8 cellular contexts compared by ENCODE assay signal in genomic region chr1:209627349-209628196, GRCh38. TPM values are rescaled to one million over a fixed set of nuclear protein-coding genes. Genes with fewer than 3 reads are reported as not detected.
A peak's percentile ranks its signal among the peaks of the same experiment; 100 is the strongest.
DNase-seq lines count a peak whose midpoint lies in the region; ATAC-seq and TF ChIP-seq lines count a peak whose summit lies in the region.

No MANE protein-coding gene starts in this region.

- ATAC-seq in activated naive CD4-positive, alpha-beta T cell treated with anti-CD3 and anti-CD28 coated beads, Interleukin-2, amount 50 U/mL, for 72 hours: peak; percentile 85 to 87
- peak; percentile 78 for ATAC-seq in Right ventricle myocardium superior (ENCODE audit: poor library complexity)

- in situ Hi-C loops in HAP-1 (cut with MboI; ENCODE audit: low sequenced_read_pairs): no loop called here

- H3K36me3 ChIP-seq in GM06990 (ENCODE audit: control insufficient read depth, insufficient read depth, low read length) (no peaks in the 10 kb centered on the region), HAP-1 (replicated peaks) (no peaks in the 10 kb centered on the region), prostate gland (no peaks in the 10 kb centered on the region), vagina (no peaks in the 10 kb centered on the region)

- no peaks in the 10 kb centered on the region for H3K9me3 ChIP-seq in HAP-1
- H3K9me3 ChIP-seq in prostate gland: no peaks in the 10 kb centered on the region
- H3K9me3 ChIP-seq in vagina: no peaks in the 10 kb centered on the region

- intact Hi-C loops in Right ventricle myocardium superior (cut with DNase I): no loop called here
- intact Hi-C loops in prostate gland (cut with DNase I): loop anchor here (5.0 kb wide), 1 partner anchor 50 kb away; no protein-coding TSS in a partner anchor
- intact Hi-C loops in vagina (cut with DNase I): no loop called here

- 58% methylated on average over 28 of the region's 29 CpGs for WGBS in prostate gland

- H3K36me3 Mint-ChIP-seq in activated naive CD4-positive, alpha-beta T cell treated with anti-CD3 and anti-CD28 coated beads, Interleukin-2, amount 50 U/mL, for 72 hours: no peaks in the 10 kb centered on the region

- TF ChIP-seq CTCF in GM06990 (IDR thresholded peaks at IDR 0.05; ENCODE audit: insufficient read depth, low read length, poor library complexity, severe bottlenecking) (peak; percentile 99), prostate gland (IDR thresholded peaks at IDR 0.05) (peak; percentile 85 to 95 (median 90)), vagina (IDR thresholded peaks at IDR 0.05) (peak; percentile 40 to 80 (median 79))

- no peak overlapping the region for H3K4me3 ChIP-seq in GM06990 (replicated peaks; ENCODE audit: low read depth, low read length)
- no peak overlapping the region for H3K4me3 ChIP-seq in HAP-1
- H3K4me3 ChIP-seq in prostate gland: no peak overlapping the region
- H3K4me3 ChIP-seq in vagina: no peak overlapping the region

- H3K27ac ChIP-seq in prostate gland (no peak overlapping the region), vagina (no peak overlapping the region)

- H3K4me1 ChIP-seq in HAP-1 (no peaks in the 10 kb centered on the region), prostate gland (replicated peaks) (no peaks in the 10 kb centered on the region), vagina (peaks cover 7% of the 10 kb centered on the region)

- TF ChIP-seq POLR2A in prostate gland (IDR thresholded peaks at IDR 0.05) (no peak), vagina (IDR thresholded peaks at IDR 0.05) (no peak)

- H3K27me3 ChIP-seq in GM06990 (replicated peaks; ENCODE audit: control insufficient read depth, insufficient read depth, low read length) (no peaks in the 10 kb centered on the region; the same call in 1 of the 2 replicates), HAP-1 (ENCODE audit: low read depth) (no peaks in the 10 kb centered on the region; the same call in 1 of the 2 replicates), prostate gland (replicated peaks; ENCODE audit: insufficient read depth) (no peaks in the 10 kb centered on the region), vagina (no peaks in the 10 kb centered on the region)

- H3K27ac Mint-ChIP-seq in activated naive CD4-positive, alpha-beta T cell treated with anti-CD3 and anti-CD28 coated beads, Interleukin-2, amount 50 U/mL, for 72 hours: no peak overlapping the region

- H3K9me3 Mint-ChIP-seq in activated naive CD4-positive, alpha-beta T cell treated with anti-CD3 and anti-CD28 coated beads, Interleukin-2, amount 50 U/mL, for 72 hours: no peaks in the 10 kb centered on the region

- DNase-seq in GM06990 (ENCODE audit: extremely low read depth, insufficient read length) (peak; percentile 66), HAP-1 (ENCODE audit: low spot score in 2 of 2) (peak; percentile 43 to 87), MV-4-11 (lab: John Stamatoyannopoulos, UW) (peak; percentile 52), SKM-1 (lab: John Stamatoyannopoulos, UW; ENCODE audit: unreplicated experiment) (peak; percentile 30), Right ventricle myocardium superior (peak; percentile 89), prostate gland (ENCODE audit: low spot score) (peak; percentile 49), vagina (ENCODE audit: extremely low spot score in 2 of 2) (no peak)
- DNase-seq in activated naive CD4-positive, alpha-beta T cell treated with anti-CD3 and anti-CD28 coated beads, Interleukin-2, amount 50 U/mL, for 72 hours (ENCODE audit: low spot score in 2 of 2): peak; percentile 74 to 93

RNA-seq across cellular contexts. Expression of gene LAMB3, which starts 24.7 kb away (rescaled TPM):
- 10 to 100 TPM in 1 of 2 donors, 1 to 10 TPM in 1; 1.6 to 11.7 TPM for total RNA-seq in activated naive CD4-positive, alpha-beta T cell treated with anti-CD3 and anti-CD28 coated beads, Interleukin-2, amount 50 U/mL, for 72 hours
- total RNA-seq in Right ventricle myocardium superior (5.0 TPM), prostate gland (10 to 100 TPM; 43.7 to 92.8 TPM), vagina (68.8 TPM)

RNA-seq across cellular contexts. Expression of gene CAMK1G, which starts 44.1 kb away (rescaled TPM):
- not detected for total RNA-seq in activated naive CD4-positive, alpha-beta T cell treated with anti-CD3 and anti-CD28 coated beads, Interleukin-2, amount 50 U/mL, for 72 hours
- total RNA-seq in Right ventricle myocardium superior (not detected), prostate gland (1 to 10 TPM in 1 of 2 donors, under 1 TPM in 1; 0.18 to 1.6 TPM), vagina (not detected)

RNA-seq across cellular contexts. Expression of gene G0S2, which starts 47.6 kb away (rescaled TPM):
- 10 to 100 TPM in 1 of 2 donors, 1 to 10 TPM in 1; 1.4 to 40.7 TPM for total RNA-seq in activated naive CD4-positive, alpha-beta T cell treated with anti-CD3 and anti-CD28 coated beads, Interleukin-2, amount 50 U/mL, for 72 hours
- total RNA-seq in Right ventricle myocardium superior: 453 TPM
- 10 to 100 TPM; 13.3 to 46.4 TPM for total RNA-seq in prostate gland
- total RNA-seq in vagina: 187 TPM

Comparison
In these comparisons a context has a peak if more than half of its experiments do, and no peak if none do; other contexts are left out.
1. DNase-seq: peak in GM06990 (single experiment), HAP-1 (2 of 2), MV-4-11 (single experiment), SKM-1 (single experiment), activated naive CD4-positive, alpha-beta T cell treated with anti-CD3 and anti-CD28 coated beads, Interleukin-2, amount 50 U/mL, for 72 hours (2 of 2), Right ventricle myocardium superior (single experiment) and prostate gland (single experiment); none in vagina (0 of 2).
2. Peak in every context shown above with its lines, with median percentiles within 50 percentile points of each other: CTCF ChIP-seq.